In genomic region chr22:44371741-44372525, GRCh38 we compare ENCODE assay signal across 13 cellular contexts.
"Had no signal": no experiment of that assay in that cellular context is flagged by ENCODE, and none has a peak within 500 bp of the region (broad histone marks: within the 10 kb centered on the region; RNA-seq: fewer than 3 reads in every experiment).

No MANE protein-coding gene starts in this region.

- H3K27ac Mint-ChIP-seq: activated naive CD8-positive, alpha-beta T cell had no signal

- H3K36me3 ChIP-seq: brain microvascular endothelial cell, esophagus muscularis mucosa, pancreas, tibial nerve had no signal

- H3K27me3 ChIP-seq: brain microvascular endothelial cell, esophagus muscularis mucosa, pancreas, tibial nerve had no signal

- ATAC-seq: pancreas had no signal

- DNase-seq: activated CD4-positive, alpha-beta T cell treated with anti-CD3 and anti-CD28 coated beads, Interleukin-2, amount 50 U/mL, for 1 hour; activated effector memory CD4-positive, alpha-beta T cell treated with Interleukin-2 at 50 U/mL for 16 hours; activated T-cell treated with anti-CD3 and anti-CD28 coated beads, Interleukin-2, amount 50 U/mL, for 1 hour; amygdala; brain microvascular endothelial cell; dorsolateral prefrontal cortex; mesendoderm; small intestine; T-helper 2 cell had no signal

- H3K4me1 ChIP-seq: pancreas, tibial nerve had no signal

- H3K4me3 ChIP-seq: dorsolateral prefrontal cortex, esophagus muscularis mucosa, pancreas, tibial nerve had no signal

- H3K27ac ChIP-seq: brain microvascular endothelial cell, dorsolateral prefrontal cortex, esophagus muscularis mucosa, pancreas, tibial nerve had no signal

- H3K4me3 Mint-ChIP-seq: activated naive CD8-positive, alpha-beta T cell had no signal

- H3K9me3 ChIP-seq: pancreas had no signal
